2 cellular contexts compared by ENCODE assay signal in the genomic region with DNA sequence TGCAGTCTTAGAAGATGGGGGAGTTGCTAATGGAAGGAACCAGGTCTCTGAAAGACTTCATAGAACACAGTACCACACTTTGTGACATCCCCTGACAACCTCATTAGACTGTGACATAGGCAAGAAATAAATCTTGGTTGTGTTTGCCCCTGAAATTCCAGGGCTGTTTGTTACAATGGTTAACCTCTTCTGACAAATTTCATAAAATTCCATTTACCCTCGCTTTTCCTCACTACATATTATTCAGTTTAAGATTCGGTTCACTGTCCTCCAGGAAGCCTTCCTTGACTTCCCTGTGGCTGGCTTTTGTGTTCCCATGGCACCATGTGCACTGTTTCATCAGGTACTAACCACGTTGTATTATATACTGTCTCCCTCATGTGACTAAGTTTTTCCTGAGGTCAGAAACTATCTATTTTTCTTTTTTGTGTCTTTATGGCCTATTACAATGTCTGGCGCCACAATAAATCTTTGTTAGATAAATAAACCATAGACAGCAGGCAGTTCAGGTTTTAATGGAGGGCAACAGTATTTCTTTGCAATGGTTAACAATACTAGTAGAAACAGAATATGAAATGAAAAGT.
A peak's percentile ranks its signal among the peaks of the same experiment; 100 is the strongest.
TF ChIP-seq lines count a peak whose summit lies in the region.

No MANE protein-coding gene starts in this region.

TF ChIP-seq in IMR-90, 13 proteins besides CTCF, POLR2A, EP300 and RAD21:
- no peak for TF ChIP-seq MXI1 (IDR thresholded peaks at IDR 0.05; ENCODE audit: borderline replicate concordance, low read depth, low read length)
- no peak for TF ChIP-seq RCOR1 (IDR thresholded peaks at IDR 0.05; ENCODE audit: insufficient replicate concordance, low read length)
- no peak for TF ChIP-seq RFX5 (IDR thresholded peaks at IDR 0.05; ENCODE audit: low read depth, low read length)
- TF ChIP-seq NFE2L2 (IDR thresholded peaks at IDR 0.05; ENCODE audit: low read depth, low read length), result no peak
- no peak for TF ChIP-seq MAFK (IDR thresholded peaks at IDR 0.05; ENCODE audit: low read depth, low read length)
TF ChIP-seq in IMR-90: peak in this region for 0.

TF ChIP-seq in K562, 482 proteins besides CTCF, POLR2A, EP300 and RAD21:
- TF ChIP-seq HNRNPUL1 (IDR thresholded peaks at IDR 0.05; ENCODE audit: low read length) (no peak), ZFP36 (IDR thresholded peaks at IDR 0.05; ENCODE audit: low read depth, low read length, partially characterized antibody) (peak; percentile 55)
